Comparison of ENCODE assay signal across 19 cellular contexts in the genomic region with DNA sequence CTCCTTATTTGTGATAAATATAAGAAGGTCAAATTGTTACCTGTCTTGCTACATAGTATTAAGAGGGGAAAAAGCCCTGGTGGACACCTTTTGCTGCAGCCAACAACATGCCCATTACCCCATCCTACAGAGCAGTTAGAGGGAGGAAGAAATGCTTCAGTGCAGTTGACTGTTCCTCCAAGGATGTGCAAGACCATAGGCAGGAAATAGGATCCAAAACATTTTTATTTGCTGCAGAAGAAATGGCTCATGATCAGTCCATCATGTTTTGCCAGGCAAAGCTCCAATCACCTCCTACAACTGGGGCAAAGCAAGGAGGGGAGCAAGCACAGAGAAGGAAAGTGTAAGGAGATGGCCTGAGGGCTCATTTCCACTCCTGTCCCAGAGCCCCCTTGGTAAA.
DNase-seq lines count a peak whose midpoint lies in the region; ATAC-seq and TF ChIP-seq lines count a peak whose summit lies in the region.
"Had no signal": no experiment of that assay in that cellular context is flagged by ENCODE, and none has a peak within 500 bp of the region (broad histone marks: within the 10 kb centered on the region; RNA-seq: fewer than 3 reads in every experiment).

No MANE protein-coding gene starts in this region.

- no peaks in the 10 kb centered on the region for H3K36me3 ChIP-seq in body of pancreas (replicated peaks in 1 of 2; ENCODE audit: insufficient read depth in 1 of 2, low read depth in 2 of 2)
- H3K36me3 ChIP-seq: left lung, pancreas had no signal

- DNase-seq in EH (ENCODE audit: low read depth) (peak; percentile 5), WTC11 (ENCODE audit: low spot score) (no peak), foreskin keratinocyte (no peak), progenitor cell of endocrine pancreas (ENCODE audit: low spot score, unreplicated experiment) (no peak), body of pancreas (no peak), lower leg skin (ENCODE audit: low spot score in 2 of 2) (no peak)
- DNase-seq: activated CD8-positive, alpha-beta memory T cell treated with anti-CD3 and anti-CD28 coated beads for 24 hours; COR-L47; KG1; left lung; NCI-H1092; NCI-H524 treated with DMSO at 0.1 percent for 48 hours; small intestine; stimulated activated CD4-positive, alpha-beta T cell treated with anti-CD3 and anti-CD28 coated beads, Interleukin-4, amount 100 ng/mL, for 24 hours had no signal

- H3K27ac ChIP-seq in foreskin keratinocyte (no peak overlapping the region), body of pancreas (peak overlapping the region in 2 of 4 donors; percentile 21 to 45)
- H3K27ac ChIP-seq: left lung had no signal

- intact Hi-C loops in body of pancreas (cut with DNase I): no loop called here
- intact Hi-C loops in lower leg skin (cut with DNase I; ENCODE audit: low total_unique reads): no loop called here

- peaks cover 4% of the 10 kb centered on the region for H3K4me1 ChIP-seq in foreskin keratinocyte
- peaks cover 17% of the 10 kb centered on the region for H3K4me1 ChIP-seq in body of pancreas
- H3K4me1 ChIP-seq: left lung had no signal

- no peak overlapping the region for H3K4me3 ChIP-seq in body of pancreas
- H3K4me3 ChIP-seq in lower leg skin (ENCODE audit: low read depth, poor library complexity, severe bottlenecking): no peak overlapping the region
- H3K4me3 ChIP-seq: left lung, pancreas had no signal

- H3K4me1 Mint-ChIP-seq in WTC11 (peaks cover 54% of the 10 kb centered on the region), progenitor cell of endocrine pancreas (ENCODE audit: low read depth) (peaks cover 21% of the 10 kb centered on the region)

- POLR2A ChIA-PET in WTC11 (lab: Charles Lee): no interaction called here

- ATAC-seq in WTC11 (no peak), foreskin keratinocyte (peak; percentile 46), GM19463 (IDR thresholded peaks at IDR 0.05; ENCODE audit: unreplicated experiment) (no peak), body of pancreas (no peak), HG02970 (IDR thresholded peaks at IDR 0.05; ENCODE audit: low FRiP score, unreplicated experiment) (no peak)
- ATAC-seq: left lung had no signal

- CTCF ChIA-PET in WTC11 (lab: Charles Lee): no interaction called here

- H3K9me3 Mint-ChIP-seq in WTC11 (peaks cover 27% of the 10 kb centered on the region), progenitor cell of endocrine pancreas (ENCODE audit: low read depth) (peaks cover 4% of the 10 kb centered on the region)
- H3K9me3 Mint-ChIP-seq: activated T-helper 2 cell treated with anti-CD3 and anti-CD28 coated beads, Interferon-gamma antibody, Interleukin-2, Interleukin-4, amounts not matched to agents 10 μg/mL and 5 μg/mL and 100 μg/mL, durations not matched to agents 14 hours and 24 hours and 36 hours had no signal

- TF ChIP-seq POLR2A in body of pancreas (IDR thresholded peaks at IDR 0.05) (no peak), lower leg skin (IDR thresholded peaks at IDR 0.05) (no peak)

- TF ChIP-seq CTCF in WTC11 (IDR thresholded peaks at IDR 0.05): no peak
- TF ChIP-seq CTCF in foreskin keratinocyte (conservative IDR thresholded peaks at IDR 0.05): no peak
- no peak for TF ChIP-seq CTCF in progenitor cell of endocrine pancreas (IDR thresholded peaks at IDR 0.05; ENCODE audit: unreplicated experiment)
- no peak for TF ChIP-seq CTCF in body of pancreas (IDR thresholded peaks at IDR 0.05)
- TF ChIP-seq CTCF in lower leg skin (IDR thresholded peaks at IDR 0.05): no peak

- H3K4me3 Mint-ChIP-seq in WTC11 (peak overlapping the region; percentile 81), progenitor cell of endocrine pancreas (ENCODE audit: low read depth) (peak overlapping the region; percentile 9)
- H3K4me3 Mint-ChIP-seq: T-helper 1 cell treated with Interleukin-12 subunit alpha and Interleukin-12 subunit beta and Interleukin-4 antibody, amounts not matched to agents 30 μg/mL and 1 μg/mL, for 36 hours had no signal

- peaks cover 28% of the 10 kb centered on the region for H3K36me3 Mint-ChIP-seq in WTC11
- no peaks in the 10 kb centered on the region for H3K36me3 Mint-ChIP-seq in progenitor cell of endocrine pancreas (ENCODE audit: insufficient read depth)

- no peak overlapping the region for H3K27ac Mint-ChIP-seq in WTC11
- peak overlapping the region; percentile 60 for H3K27ac Mint-ChIP-seq in progenitor cell of endocrine pancreas
- H3K27ac Mint-ChIP-seq: activated T-helper 2 cell treated with anti-CD3 and anti-CD28 coated beads, Interferon-gamma antibody, Interleukin-2, Interleukin-4, amounts not matched to agents 10 μg/mL and 5 μg/mL and 100 μg/mL, durations not matched to agents 14 hours and 24 hours and 36 hours; T-helper 1 cell treated with Interleukin-12 subunit alpha and Interleukin-12 subunit beta and Interleukin-4 antibody, amounts not matched to agents 30 μg/mL and 1 μg/mL, for 36 hours had no signal

- H3K27me3 Mint-ChIP-seq in WTC11 (ENCODE audit: low read depth) (0 out of 2 replicates have a peak, but pooled peaks cover 3% of the 10 kb centered on the region), progenitor cell of endocrine pancreas (no peaks in the 10 kb centered on the region)

- H3K27me3 ChIP-seq in foreskin keratinocyte: no peaks in the 10 kb centered on the region
- no peaks in the 10 kb centered on the region for H3K27me3 ChIP-seq in body of pancreas
- H3K27me3 ChIP-seq: left lung, pancreas had no signal

- no peaks in the 10 kb centered on the region for H3K9me3 ChIP-seq in body of pancreas
- H3K9me3 ChIP-seq: left lung, pancreas had no signal

TF ChIP-seq in WTC11, 78 proteins besides CTCF, POLR2A, EP300 and RAD21:
- TF ChIP-seq, protein P1, sequence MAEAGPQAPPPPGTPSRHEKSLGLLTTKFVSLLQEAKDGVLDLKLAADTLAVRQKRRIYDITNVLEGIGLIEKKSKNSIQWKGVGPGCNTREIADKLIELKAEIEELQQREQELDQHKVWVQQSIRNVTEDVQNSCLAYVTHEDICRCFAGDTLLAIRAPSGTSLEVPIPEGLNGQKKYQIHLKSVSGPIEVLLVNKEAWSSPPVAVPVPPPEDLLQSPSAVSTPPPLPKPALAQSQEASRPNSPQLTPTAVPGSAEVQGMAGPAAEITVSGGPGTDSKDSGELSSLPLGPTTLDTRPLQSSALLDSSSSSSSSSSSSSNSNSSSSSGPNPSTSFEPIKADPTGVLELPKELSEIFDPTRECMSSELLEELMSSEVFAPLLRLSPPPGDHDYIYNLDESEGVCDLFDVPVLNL (CRISPR knock-in tag; IDR thresholded peaks at IDR 0.05; ENCODE audit: borderline replicate concordance, low read depth): no peak
- TF ChIP-seq MYBL2 (CRISPR knock-in tag; IDR thresholded peaks at IDR 0.05) (no peak), ZNF232 (CRISPR knock-in tag; IDR thresholded peaks at IDR 0.05) (no peak)
- TF ChIP-seq, protein P2, sequence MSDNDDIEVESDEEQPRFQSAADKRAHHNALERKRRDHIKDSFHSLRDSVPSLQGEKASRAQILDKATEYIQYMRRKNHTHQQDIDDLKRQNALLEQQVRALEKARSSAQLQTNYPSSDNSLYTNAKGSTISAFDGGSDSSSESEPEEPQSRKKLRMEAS (CRISPR knock-in tag; IDR thresholded peaks at IDR 0.05): no peak
